ENCODE assay signal across 8 cellular contexts in genomic region chr6:43181942-43182860, GRCh38. TPM values are rescaled to one million over a fixed set of nuclear protein-coding genes. Genes with fewer than 3 reads are reported as not detected.
DNase-seq lines count a peak whose midpoint lies in the region; ATAC-seq and TF ChIP-seq lines count a peak whose summit lies in the region.

Gene CUL9 (plus strand): TSS chr6:43182196. CDS start chr6:43184311, 2,115 bp downstream.

- H3K4me3 ChIP-seq in spleen: peak within 1 kb of the TSS; percentile 61 to 86 (median 80)

- peak within 1 kb of the TSS; percentile 90 for H3K27ac Mint-ChIP-seq in activated B cell treated with CpG ODN at 0.5 μM for 24 hours

- ATAC-seq in HG02870 (IDR thresholded peaks at IDR 0.05; ENCODE audit: unreplicated experiment) (peak; percentile 93), activated B cell treated with CpG ODN at 0.5 μM for 24 hours (ENCODE audit: low read depth) (peak; percentile 99)

- no peaks in the 10 kb centered on the region for H3K9me3 Mint-ChIP-seq in activated B cell treated with CpG ODN at 0.5 μM for 24 hours

- H3K4me3 Mint-ChIP-seq in activated B cell treated with CpG ODN at 0.5 μM for 24 hours: peak within 1 kb of the TSS; percentile 94

- H3K4me1 ChIP-seq in spleen: peaks cover 21 to 61% (median 37%) of the 10 kb centered on the region in 6 donors

- DNase-seq in NCI-H1694 treated with DMSO at 0.1 percent for 48 hours (lab: John Stamatoyannopoulos, UW): peak; percentile 13
- DNase-seq in NCI-H1694 (lab: John Stamatoyannopoulos, UW): no peak
- peak; percentile 43 for DNase-seq in NCI-H2171 treated with DMSO at 0.1 percent for 48 hours (lab: John Stamatoyannopoulos, UW)
- DNase-seq in activated B cell treated with CpG ODN at 0.5 μM for 24 hours: peak; percentile 86
- peak; percentile 80 for DNase-seq in central memory CD4-positive, alpha-beta T cell
- DNase-seq in iris pigment epithelial cell (ENCODE audit: low read depth): peak; percentile 70
- peak; percentile 98 for DNase-seq in spleen

- CTCF ChIA-PET in activated B cell treated with CpG ODN at 0.5 μM for 24 hours (lab: Charles Lee): interaction anchor here (1.4 to 1.5 kb wide), 2 partner anchors 9 to 47 kb away, joined by 4 to 5 read pairs; partner anchors contain the start of gene DNPH1

- H3K36me3 ChIP-seq in spleen: peaks cover 0 to 71% (median 54%) of the 10 kb centered on the region in 6 donors

- H3K9me3 ChIP-seq in spleen: no peaks in the 10 kb centered on the region

- 1 to 2% (median 2%) methylated on average over 17 to 51 of the region's 51 CpGs for WGBS in spleen, 5 donors

- peak in 2 of 3 donors; percentile 26 to 38 for TF ChIP-seq POLR2A in spleen (IDR thresholded peaks at IDR 0.05)

- H3K27me3 ChIP-seq in spleen (replicated peaks in 1 of 7): no peaks in the 10 kb centered on the region

- H3K4me1 Mint-ChIP-seq in activated B cell treated with CpG ODN at 0.5 μM for 24 hours: peaks cover 35% of the 10 kb centered on the region

- no peaks in the 10 kb centered on the region for H3K27me3 Mint-ChIP-seq in activated B cell treated with CpG ODN at 0.5 μM for 24 hours

- intact Hi-C loops in activated B cell treated with CpG ODN at 0.5 μM for 24 hours (cut with micrococcal nuclease) (loop anchor here (1.0 to 5.0 kb wide), 6 partner anchors 8 to 1635 kb away; partner anchors contain the start of genes FOXP4, KLC4 and MRPL2), spleen (cut with DNase I; ENCODE audit: low total_unique reads) (no loop called here)

- POLR2A ChIA-PET in activated B cell treated with CpG ODN at 0.5 μM for 24 hours (lab: Charles Lee): interaction anchor here (0.5 to 3.7 kb wide), 24 partner anchors 9 to 719 kb away, joined by 3 to 35 read pairs (median 4); partner anchors contain the start of genes CNPY3, DNPH1, KLC4 and KLHDC3

- peak within 1 kb of the TSS; percentile 57 to 90 (median 80) for H3K27ac ChIP-seq in spleen

- peaks cover 61% of the 10 kb centered on the region for H3K36me3 Mint-ChIP-seq in activated B cell treated with CpG ODN at 0.5 μM for 24 hours (ENCODE audit: low read depth)

- no peak for TF ChIP-seq CTCF in activated B cell treated with CpG ODN at 0.5 μM for 24 hours (IDR thresholded peaks at IDR 0.05)
- peak in 2 of 11 experiments; percentile 16 to 24 for TF ChIP-seq CTCF in spleen (IDR thresholded peaks at IDR 0.05 in 8 of 11, conservative IDR thresholded peaks at IDR 0.05 in 3 of 11)

RNA-seq across cellular contexts. Expression of gene CUL9, which starts in this region (rescaled TPM):
- total RNA-seq in activated B cell treated with CpG ODN at 0.5 μM for 24 hours: 69.2 and 70.8 TPM in 2 replicates
- 10 to 100 TPM; 54.0 to 81.5 (median 68.5) TPM for total RNA-seq in spleen
- 100 to 1,000 TPM in 2 of 3 donors, 10 to 100 TPM in 1; 50.4 to 145 (median 113) TPM for polyA plus RNA-seq in spleen
